33 cellular contexts compared by ENCODE assay signal in genomic region chr15:81779181-81779580, GRCh38.
DNase-seq lines count a peak whose midpoint lies in the region; ATAC-seq and TF ChIP-seq lines count a peak whose summit lies in the region.
"Had no signal": no experiment of that assay in that cellular context is flagged by ENCODE, and none has a peak within 500 bp of the region (broad histone marks: within the 10 kb centered on the region; RNA-seq: fewer than 3 reads in every experiment).

No MANE protein-coding gene starts in this region.

- no peak overlapping the region for H3K27ac ChIP-seq in esophagus muscularis mucosa (replicated peaks in 1 of 4)
- no peak overlapping the region for H3K27ac ChIP-seq in trophoblast cell (ENCODE audit: low read depth, low read length)
- no peak overlapping the region for H3K27ac ChIP-seq in vagina
- H3K27ac ChIP-seq: 22Rv1; A549; BLaER1; BLaER1 treated with 17β-estradiol and CSF1 and Interleukin-3, amounts not matched to agents 10 nM and 100 nM; C4-2B had no signal

- TF ChIP-seq POLR2A in esophagus muscularis mucosa (IDR thresholded peaks at IDR 0.05; ENCODE audit: low read depth) (no peak), vagina (IDR thresholded peaks at IDR 0.05) (no peak)

- H3K18ac ChIP-seq in trophoblast cell (ENCODE audit: low read length), result no peak overlapping the region

- no peaks in the 10 kb centered on the region for H3K79me1 ChIP-seq in trophoblast cell (ENCODE audit: low read length)

- no peak for TF ChIP-seq EP300 in esophagus muscularis mucosa (IDR thresholded peaks at IDR 0.05)

- H3K4me2 ChIP-seq in trophoblast cell (ENCODE audit: low read length), result no peak overlapping the region
- H3K4me2 ChIP-seq: A549; BLaER1; BLaER1 treated with 17β-estradiol and CSF1 and Interleukin-3, amounts not matched to agents 10 nM and 100 nM had no signal

- no peak overlapping the region for H3K4ac ChIP-seq in trophoblast cell (ENCODE audit: low read depth, low read length)

- H3K36me3 ChIP-seq in esophagus muscularis mucosa, result no peaks in the 10 kb centered on the region
- H3K36me3 ChIP-seq in trophoblast cell (ENCODE audit: control insufficient read depth in 1 of 2, insufficient read depth in 2 of 2, low read length in 2 of 2), result no peaks in the 10 kb centered on the region
- H3K36me3 ChIP-seq in vagina, result no peaks in the 10 kb centered on the region
- H3K36me3 ChIP-seq: BE2C; BLaER1; BLaER1 treated with 17β-estradiol and CSF1 and Interleukin-3, amounts not matched to agents 10 nM and 100 nM had no signal

- H3K79me2 ChIP-seq in trophoblast cell (ENCODE audit: control insufficient read depth, insufficient read depth, low read length, poor library complexity), result no peaks in the 10 kb centered on the region

- H4K12ac ChIP-seq in trophoblast cell (ENCODE audit: low read depth, low read length), result no peak overlapping the region

- H2AFZ ChIP-seq in trophoblast cell (ENCODE audit: insufficient read depth, low read length, poor library complexity), result no peak overlapping the region

- H3K4me1 ChIP-seq in esophagus muscularis mucosa (no peaks in the 10 kb centered on the region), trophoblast cell (ENCODE audit: control insufficient read depth in 1 of 2, insufficient read depth in 2 of 2, low read length in 2 of 2) (no peaks in the 10 kb centered on the region), vagina (no peaks in the 10 kb centered on the region)
- H3K4me1 ChIP-seq: A549, BE2C, BLaER1, Caco-2 had no signal

- DNase-seq in ecto neural progenitor cell (ENCODE audit: low spot score), result peak; percentile 6
- DNase-seq in esophagus muscularis mucosa (ENCODE audit: extremely low spot score), result peak; percentile 45
- DNase-seq in trophoblast cell, result peak; percentile 85 to 93
- DNase-seq in vagina (ENCODE audit: extremely low spot score in 2 of 2), result peak; percentile 27 to 34
- DNase-seq in AG08395 (ENCODE audit: low spot score), result no peak
- no peak for DNase-seq in middle frontal gyrus (ENCODE audit: extremely low spot score, low spot score)
- DNase-seq in HT-29 (ENCODE audit: low spot score), result no peak
- DNase-seq: 8988T; ACHN; AML-193; BE2C; C1 segment of cervical spinal cord; Caco-2; Calu3; CD4-positive, alpha-beta memory T cell; CD4-positive, alpha-beta T cell; CD4-positive, CD25-positive, alpha-beta regulatory T cell; CD8-positive, alpha-beta memory T cell; CD8-positive, alpha-beta T cell; COR-L47; DMS 273 treated with DMSO at 0.1 percent for 48 hours; DMS153; DMS53; DMS79; DMS79 treated with DMSO at 0.1 percent for 48 hours; DND-41; EL had no signal

- H3K27me3 ChIP-seq in esophagus muscularis mucosa, result no peaks in the 10 kb centered on the region
- H3K27me3 ChIP-seq in trophoblast cell (ENCODE audit: insufficient read depth, low read length), result no peaks in the 10 kb centered on the region
- no peaks in the 10 kb centered on the region for H3K27me3 ChIP-seq in vagina
- H3K27me3 ChIP-seq: BE2C; BLaER1; BLaER1 treated with 17β-estradiol and CSF1 and Interleukin-3, amounts not matched to agents 10 nM and 100 nM had no signal

- H3K9me3 ChIP-seq in esophagus muscularis mucosa, result no peaks in the 10 kb centered on the region
- H3K9me3 ChIP-seq in trophoblast cell (ENCODE audit: insufficient read depth, low read depth, low read length), result no peaks in the 10 kb centered on the region
- no peaks in the 10 kb centered on the region for H3K9me3 ChIP-seq in vagina
- H3K9me3 ChIP-seq: A549, BE2C, BLaER1, Caco-2 had no signal

- H3K4me3 ChIP-seq in esophagus muscularis mucosa (no peak overlapping the region), trophoblast cell (ENCODE audit: low read depth, low read length) (no peak overlapping the region), vagina (no peak overlapping the region)
- H3K4me3 ChIP-seq: A549; BLaER1; BLaER1 treated with 17β-estradiol and CSF1 and Interleukin-3, amounts not matched to agents 10 nM and 100 nM had no signal

- H4K91ac ChIP-seq in trophoblast cell (ENCODE audit: low read depth, low read length), result no peak overlapping the region

- intact Hi-C loops in esophagus muscularis mucosa (cut with DNase I) (no loop called here), vagina (cut with DNase I) (no loop called here)

- TF ChIP-seq CTCF in esophagus muscularis mucosa (IDR thresholded peaks at IDR 0.05) (no peak), vagina (IDR thresholded peaks at IDR 0.05) (no peak)

- no peak overlapping the region for H4K8ac ChIP-seq in trophoblast cell (ENCODE audit: low read depth, low read length)

- no peak overlapping the region for H3K23ac ChIP-seq in trophoblast cell (ENCODE audit: low read length)

- no peak overlapping the region for H2BK120ac ChIP-seq in trophoblast cell (ENCODE audit: insufficient read depth, low read length, poor library complexity)

- no peak overlapping the region for H3K14ac ChIP-seq in trophoblast cell (ENCODE audit: low read length)

- no peak overlapping the region for H2AK5ac ChIP-seq in trophoblast cell (ENCODE audit: low read length)

- H2BK12ac ChIP-seq in trophoblast cell (ENCODE audit: low read length), result no peak overlapping the region

- WGBS in esophagus muscularis mucosa, result 76% methylated on average over 2 of the region's 2 CpGs
- no CpG with 5 or more reads among the region's 2 CpGs for WGBS in trophoblast cell (ENCODE audit: extremely low coverage, insufficient coverage, insufficient read length)

- no peak for ATAC-seq in GM21717 (IDR thresholded peaks at IDR 0.05; ENCODE audit: unreplicated experiment)
- ATAC-seq: A549; CD8-positive, alpha-beta T cell had no signal

- no peak overlapping the region for H2BK5ac ChIP-seq in trophoblast cell (ENCODE audit: low read depth, low read length, poor library complexity)

- no peak overlapping the region for H3K9ac ChIP-seq in trophoblast cell (ENCODE audit: low read length)
- H3K9ac ChIP-seq: BLaER1; BLaER1 treated with 17β-estradiol and CSF1 and Interleukin-3, amounts not matched to agents 10 nM and 100 nM had no signal

Comparison
In these comparisons a context has a peak if more than half of its experiments do, and no peak if none do; other contexts are left out.
1. DNase-seq: peak in ecto neural progenitor cell (single experiment), esophagus muscularis mucosa (single experiment), trophoblast cell (2 of 2) and vagina (2 of 2); none in AG08395 (single experiment), middle frontal gyrus (single experiment) and HT-29 (single experiment).